In genomic region chr11:2797741-2798361, GRCh38 we compare ENCODE assay signal across 16 cellular contexts.
DNase-seq lines count a peak whose midpoint lies in the region; ATAC-seq and TF ChIP-seq lines count a peak whose summit lies in the region.
"Had no signal": no experiment of that assay in that cellular context is flagged by ENCODE, and none has a peak within 500 bp of the region (broad histone marks: within the 10 kb centered on the region; RNA-seq: fewer than 3 reads in every experiment).

No MANE protein-coding gene starts in this region.

- H3K14ac ChIP-seq in neuronal stem cell (ENCODE audit: low read length), result peak overlapping the region; percentile 27

- peak overlapping the region; percentile 41 for H3K18ac ChIP-seq in neuronal stem cell (ENCODE audit: low read length)

- peak; percentile 24 for DNase-seq in activated naive CD8-positive, alpha-beta T cell treated with anti-CD3 and anti-CD28 coated beads, Interleukin-2, amount 10 ng/mL, durations not matched to agents 7 days and 5 days
- DNase-seq in activated naive CD8-positive, alpha-beta T cell treated with anti-CD3 and anti-CD28 coated beads for 36 hours, result no peak
- DNase-seq in endodermal cell (peak; percentile 27), neuronal stem cell (ENCODE audit: low spot score) (no peak), upper lobe of left lung (peak; percentile 15 to 57), NAMALWA (ENCODE audit: low spot score) (no peak)
- DNase-seq in activated T-helper 1 cell treated with anti-CD3 and anti-CD28 coated beads, Interleukin-12 subunit alpha, Interleukin-12 subunit beta, Interleukin-2, Interleukin-4 antibody, amounts not matched to agents 30 ng/mL and 10 ng/mL and 1 ng/mL, durations not matched to agents 14 hours and 24 hours and 36 hours (ENCODE audit: low spot score), result no peak
- DNase-seq: IMR-90; MM.1S; NCI-H2029 treated with DMSO at 0.1 percent for 48 hours; stimulated activated naive CD8-positive, alpha-beta T cell treated with anti-CD3 and anti-CD28 coated beads, Interleukin-15, Interleukin-2, amounts not matched to agents 100 U/mL and 50 U/mL, for 24 hours had no signal

- H2BK5ac ChIP-seq in neuronal stem cell (ENCODE audit: low read length), result peak overlapping the region; percentile 58

- H3K4ac ChIP-seq in neuronal stem cell (ENCODE audit: low read length), result no peak overlapping the region

- H3K4me1 Mint-ChIP-seq in activated naive CD8-positive, alpha-beta T cell treated with anti-CD3 and anti-CD28 coated beads, Interleukin-2, amount 10 ng/mL, durations not matched to agents 7 days and 5 days, result no peaks in the 10 kb centered on the region
- no peaks in the 10 kb centered on the region for H3K4me1 Mint-ChIP-seq in activated naive CD8-positive, alpha-beta T cell treated with anti-CD3 and anti-CD28 coated beads for 36 hours
- H3K4me1 Mint-ChIP-seq in endodermal cell, result no peaks in the 10 kb centered on the region
- no peaks in the 10 kb centered on the region for H3K4me1 Mint-ChIP-seq in activated T-helper 1 cell treated with anti-CD3 and anti-CD28 coated beads, Interleukin-12 subunit alpha, Interleukin-12 subunit beta, Interleukin-2, Interleukin-4 antibody, amounts not matched to agents 30 ng/mL and 10 ng/mL and 1 ng/mL, durations not matched to agents 14 hours and 24 hours and 36 hours (ENCODE audit: low read depth)
- H3K4me1 Mint-ChIP-seq: activated naive CD4-positive, alpha-beta T cell treated with anti-CD3 and anti-CD28 coated beads, Interleukin-2, amount 50 U/mL, for 24 hours had no signal

- H2BK15ac ChIP-seq in neuronal stem cell (ENCODE audit: low read length), result peak overlapping the region; percentile 31

- H2AK5ac ChIP-seq in neuronal stem cell (ENCODE audit: low read depth, low read length), result peak overlapping the region; percentile 89

- POLR2A ChIA-PET in activated naive CD8-positive, alpha-beta T cell treated with anti-CD3 and anti-CD28 coated beads, Interleukin-2, amount 10 ng/mL, durations not matched to agents 7 days and 5 days (lab: Charles Lee), result no interaction called here

- H2BK120ac ChIP-seq in neuronal stem cell (ENCODE audit: low read depth, low read length), result no peak overlapping the region

- no peak overlapping the region for H4K8ac ChIP-seq in neuronal stem cell (ENCODE audit: low read depth, low read length)

- intact Hi-C loops in activated T-helper 1 cell treated with anti-CD3 and anti-CD28 coated beads, Interleukin-12 subunit alpha, Interleukin-12 subunit beta, Interleukin-2, Interleukin-4 antibody, amounts not matched to agents 30 ng/mL and 10 ng/mL and 1 ng/mL, durations not matched to agents 14 hours and 24 hours and 36 hours (cut with micrococcal nuclease), result no loop called here

- no peak overlapping the region for H3K27ac Mint-ChIP-seq in activated naive CD8-positive, alpha-beta T cell treated with anti-CD3 and anti-CD28 coated beads, Interleukin-2, amount 10 ng/mL, durations not matched to agents 7 days and 5 days
- no peak overlapping the region for H3K27ac Mint-ChIP-seq in activated naive CD8-positive, alpha-beta T cell treated with anti-CD3 and anti-CD28 coated beads for 36 hours
- no peak overlapping the region for H3K27ac Mint-ChIP-seq in endodermal cell
- H3K27ac Mint-ChIP-seq in activated T-helper 1 cell treated with anti-CD3 and anti-CD28 coated beads, Interleukin-12 subunit alpha, Interleukin-12 subunit beta, Interleukin-2, Interleukin-4 antibody, amounts not matched to agents 30 ng/mL and 10 ng/mL and 1 ng/mL, durations not matched to agents 14 hours and 24 hours and 36 hours, result no peak overlapping the region
- H3K27ac Mint-ChIP-seq: activated CD8-positive, alpha-beta T cell treated with anti-CD3 and anti-CD28 coated beads for 36 hours; activated naive CD4-positive, alpha-beta T cell treated with anti-CD3 and anti-CD28 coated beads, Interleukin-2, amount 50 U/mL, for 24 hours had no signal

- H3K79me1 ChIP-seq in neuronal stem cell (ENCODE audit: low read depth, low read length), result peaks cover 3% of the 10 kb centered on the region

- H3K27me3 ChIP-seq in endodermal cell (ENCODE audit: control insufficient read depth, insufficient read depth, low read length, poor library complexity, severe bottlenecking) (no peaks in the 10 kb centered on the region), neuronal stem cell (ENCODE audit: control insufficient read depth in 3 of 3, insufficient read depth in 3 of 3, low read depth in 1 of 3, low read length in 3 of 3) (peaks cover 0 to 14% (median 0%) of the 10 kb centered on the region in 3 experiments), upper lobe of left lung (no peaks in the 10 kb centered on the region)
- H3K27me3 ChIP-seq: breast epithelium had no signal

- H3K36me3 ChIP-seq in endodermal cell (ENCODE audit: control insufficient read depth, insufficient read depth, low read length) (no peaks in the 10 kb centered on the region), neuronal stem cell (replicated peaks in 1 of 2; ENCODE audit: control insufficient read depth in 2 of 2, insufficient read depth in 2 of 2, low read length in 2 of 2) (no peaks in the 10 kb centered on the region), upper lobe of left lung (no peaks in the 10 kb centered on the region)
- H3K36me3 ChIP-seq: breast epithelium had no signal

- H3K9me3 ChIP-seq in endodermal cell (ENCODE audit: control insufficient read depth, low read length), result no peaks in the 10 kb centered on the region
- peaks cover 3% of the 10 kb centered on the region in 2 donors for H3K9me3 ChIP-seq in neuronal stem cell (replicated peaks in 1 of 2; ENCODE audit: control insufficient read depth in 2 of 2, insufficient read depth in 1 of 2, low read depth in 1 of 2, low read length in 2 of 2)
- H3K9me3 ChIP-seq in upper lobe of left lung, result no peaks in the 10 kb centered on the region
- H3K9me3 ChIP-seq: breast epithelium had no signal

- no peak overlapping the region for H4K91ac ChIP-seq in neuronal stem cell (ENCODE audit: low read depth, low read length, poor library complexity)

- WGBS in endodermal cell (ENCODE audit: insufficient coverage in 1 of 2, insufficient read length in 1 of 2), 2 experiments, result 77 to 93% methylated on average over 2 to 9 of the region's 9 CpGs
- WGBS in neuronal stem cell (ENCODE audit: extremely low coverage in 2 of 2, insufficient read length in 2 of 2, insufficient replicate concordance in 1 of 2), 2 donors, result no CpG with 5 or more reads among the region's 9 CpGs
- 93% methylated on average over 4 to 9 of the region's 9 CpGs for WGBS in upper lobe of left lung, 2 donors

- no peaks in the 10 kb centered on the region for H3K27me3 Mint-ChIP-seq in activated naive CD8-positive, alpha-beta T cell treated with anti-CD3 and anti-CD28 coated beads, Interleukin-2, amount 10 ng/mL, durations not matched to agents 7 days and 5 days
- H3K27me3 Mint-ChIP-seq in activated naive CD8-positive, alpha-beta T cell treated with anti-CD3 and anti-CD28 coated beads for 36 hours, result no peaks in the 10 kb centered on the region
- peaks cover 67% of the 10 kb centered on the region for H3K27me3 Mint-ChIP-seq in endodermal cell (ENCODE audit: insufficient read depth)
- H3K27me3 Mint-ChIP-seq in activated T-helper 1 cell treated with anti-CD3 and anti-CD28 coated beads, Interleukin-12 subunit alpha, Interleukin-12 subunit beta, Interleukin-2, Interleukin-4 antibody, amounts not matched to agents 30 ng/mL and 10 ng/mL and 1 ng/mL, durations not matched to agents 14 hours and 24 hours and 36 hours (ENCODE audit: insufficient read depth), result peaks cover 2% of the 10 kb centered on the region
- H3K27me3 Mint-ChIP-seq: activated CD8-positive, alpha-beta T cell treated with anti-CD3 and anti-CD28 coated beads for 36 hours; activated naive CD4-positive, alpha-beta T cell treated with anti-CD3 and anti-CD28 coated beads, Interleukin-2, amount 50 U/mL, for 24 hours had no signal

- H3K23ac ChIP-seq in neuronal stem cell (ENCODE audit: low read depth, low read length, poor library complexity), result no peak overlapping the region

- H3K4me3 ChIP-seq in endodermal cell (ENCODE audit: low read length), result no peak overlapping the region
- no peak overlapping the region for H3K4me3 ChIP-seq in neuronal stem cell (ENCODE audit: low read length in 2 of 2)
- no peak overlapping the region for H3K4me3 ChIP-seq in upper lobe of left lung
- H3K4me3 ChIP-seq: breast epithelium had no signal

- no peak overlapping the region for H3K4me2 ChIP-seq in neuronal stem cell (ENCODE audit: insufficient read depth, low read length, poor library complexity, severe bottlenecking)

- H2BK12ac ChIP-seq in neuronal stem cell (ENCODE audit: low read length), result no peak overlapping the region

- H3K9me3 Mint-ChIP-seq in activated naive CD8-positive, alpha-beta T cell treated with anti-CD3 and anti-CD28 coated beads, Interleukin-2, amount 10 ng/mL, durations not matched to agents 7 days and 5 days, result no peaks in the 10 kb centered on the region
- no peaks in the 10 kb centered on the region for H3K9me3 Mint-ChIP-seq in activated naive CD8-positive, alpha-beta T cell treated with anti-CD3 and anti-CD28 coated beads for 36 hours
- H3K9me3 Mint-ChIP-seq in endodermal cell, result peaks cover 13% of the 10 kb centered on the region
- no peaks in the 10 kb centered on the region for H3K9me3 Mint-ChIP-seq in activated T-helper 1 cell treated with anti-CD3 and anti-CD28 coated beads, Interleukin-12 subunit alpha, Interleukin-12 subunit beta, Interleukin-2, Interleukin-4 antibody, amounts not matched to agents 30 ng/mL and 10 ng/mL and 1 ng/mL, durations not matched to agents 14 hours and 24 hours and 36 hours
- H3K9me3 Mint-ChIP-seq: activated CD8-positive, alpha-beta T cell treated with anti-CD3 and anti-CD28 coated beads for 36 hours; activated naive CD4-positive, alpha-beta T cell treated with anti-CD3 and anti-CD28 coated beads, Interleukin-2, amount 50 U/mL, for 24 hours had no signal

- H3K4me3 Mint-ChIP-seq in activated naive CD8-positive, alpha-beta T cell treated with anti-CD3 and anti-CD28 coated beads, Interleukin-2, amount 10 ng/mL, durations not matched to agents 7 days and 5 days, result no peak overlapping the region
- no peak overlapping the region for H3K4me3 Mint-ChIP-seq in activated naive CD8-positive, alpha-beta T cell treated with anti-CD3 and anti-CD28 coated beads for 36 hours
- H3K4me3 Mint-ChIP-seq in endodermal cell, result no peak overlapping the region
- H3K4me3 Mint-ChIP-seq in activated T-helper 1 cell treated with anti-CD3 and anti-CD28 coated beads, Interleukin-12 subunit alpha, Interleukin-12 subunit beta, Interleukin-2, Interleukin-4 antibody, amounts not matched to agents 30 ng/mL and 10 ng/mL and 1 ng/mL, durations not matched to agents 14 hours and 24 hours and 36 hours, result no peak overlapping the region
- H3K4me3 Mint-ChIP-seq: activated CD8-positive, alpha-beta T cell treated with anti-CD3 and anti-CD28 coated beads for 36 hours; activated naive CD4-positive, alpha-beta T cell treated with anti-CD3 and anti-CD28 coated beads, Interleukin-2, amount 50 U/mL, for 24 hours had no signal

- H3K27ac ChIP-seq in endodermal cell (ENCODE audit: low read depth, low read length), result no peak overlapping the region
- no peak overlapping the region for H3K27ac ChIP-seq in neuronal stem cell (replicated peaks; ENCODE audit: low read length)
- no peak overlapping the region for H3K27ac ChIP-seq in upper lobe of left lung
- H3K27ac ChIP-seq: parathyroid adenoma had no signal

- no peaks in the 10 kb centered on the region for H3K36me3 Mint-ChIP-seq in activated naive CD8-positive, alpha-beta T cell treated with anti-CD3 and anti-CD28 coated beads, Interleukin-2, amount 10 ng/mL, durations not matched to agents 7 days and 5 days
- H3K36me3 Mint-ChIP-seq in activated naive CD8-positive, alpha-beta T cell treated with anti-CD3 and anti-CD28 coated beads for 36 hours, result no peaks in the 10 kb centered on the region
- H3K36me3 Mint-ChIP-seq in endodermal cell (ENCODE audit: low read depth), result no peaks in the 10 kb centered on the region
- H3K36me3 Mint-ChIP-seq in activated T-helper 1 cell treated with anti-CD3 and anti-CD28 coated beads, Interleukin-12 subunit alpha, Interleukin-12 subunit beta, Interleukin-2, Interleukin-4 antibody, amounts not matched to agents 30 ng/mL and 10 ng/mL and 1 ng/mL, durations not matched to agents 14 hours and 24 hours and 36 hours (ENCODE audit: low read depth), result no peaks in the 10 kb centered on the region

- TF ChIP-seq CTCF in endodermal cell (conservative IDR thresholded peaks at IDR 0.05) (no peak), upper lobe of left lung (IDR thresholded peaks at IDR 0.05) (no peak)

- ATAC-seq in activated naive CD8-positive, alpha-beta T cell treated with anti-CD3 and anti-CD28 coated beads, Interleukin-2, amount 10 ng/mL, durations not matched to agents 7 days and 5 days (ENCODE audit: low read depth), result no peak
- ATAC-seq in upper lobe of left lung (ENCODE audit: low FRiP score in 2 of 2), result no peak
- no peak for ATAC-seq in HG03342 (IDR thresholded peaks at IDR 0.05; ENCODE audit: unreplicated experiment)
- ATAC-seq: activated CD8-positive, alpha-beta T cell treated with anti-CD3 and anti-CD28 coated beads for 36 hours; stimulated activated naive CD8-positive, alpha-beta T cell treated with anti-CD3 and anti-CD28 coated beads, Interleukin-15, Interleukin-2, amounts not matched to agents 100 U/mL and 50 U/mL, for 24 hours had no signal

- H3K9ac ChIP-seq in endodermal cell (ENCODE audit: extremely low read depth, low read length, poor library complexity, severe bottlenecking) (no peak overlapping the region), neuronal stem cell (ENCODE audit: low read depth, low read length, poor library complexity) (no peak overlapping the region)
- H3K9ac ChIP-seq: parathyroid adenoma had no signal

- TF ChIP-seq POLR2A in upper lobe of left lung (IDR thresholded peaks at IDR 0.05), result no peak

- H3K4me1 ChIP-seq in endodermal cell (ENCODE audit: control insufficient read depth, insufficient read depth, low read length), result no peaks in the 10 kb centered on the region
- H3K4me1 ChIP-seq in neuronal stem cell (ENCODE audit: control insufficient read depth in 2 of 2, insufficient read depth in 1 of 2, low read depth in 1 of 2, low read length in 2 of 2), result peaks cover 0 to 2% of the 10 kb centered on the region in 2 donors
- peaks cover 0 to 15% (median 8%) of the 10 kb centered on the region in 4 donors for H3K4me1 ChIP-seq in upper lobe of left lung
- H3K4me1 ChIP-seq: breast epithelium, parathyroid adenoma had no signal

- no peak overlapping the region for H2AFZ ChIP-seq in neuronal stem cell (ENCODE audit: low read length)
- H2AFZ ChIP-seq: parathyroid adenoma had no signal

- TF ChIP-seq EP300 in upper lobe of left lung (IDR thresholded peaks at IDR 0.05), result no peak

Comparison
In these comparisons a context has a peak if more than half of its experiments do, and no peak if none do; other contexts are left out.
1. DNase-seq: peak in activated naive CD8-positive, alpha-beta T cell treated with anti-CD3 and anti-CD28 coated beads, Interleukin-2, amount 10 ng/mL, durations not matched to agents 7 days and 5 days (single experiment), endodermal cell (single experiment) and upper lobe of left lung (2 of 2); none in activated naive CD8-positive, alpha-beta T cell treated with anti-CD3 and anti-CD28 coated beads for 36 hours (single experiment), neuronal stem cell (single experiment), NAMALWA (single experiment) and activated T-helper 1 cell treated with anti-CD3 and anti-CD28 coated beads, Interleukin-12 subunit alpha, Interleukin-12 subunit beta, Interleukin-2, Interleukin-4 antibody, amounts not matched to agents 30 ng/mL and 10 ng/mL and 1 ng/mL, durations not matched to agents 14 hours and 24 hours and 36 hours (single experiment).